ENCODE assay signal across 9 cellular contexts in the genomic region with DNA sequence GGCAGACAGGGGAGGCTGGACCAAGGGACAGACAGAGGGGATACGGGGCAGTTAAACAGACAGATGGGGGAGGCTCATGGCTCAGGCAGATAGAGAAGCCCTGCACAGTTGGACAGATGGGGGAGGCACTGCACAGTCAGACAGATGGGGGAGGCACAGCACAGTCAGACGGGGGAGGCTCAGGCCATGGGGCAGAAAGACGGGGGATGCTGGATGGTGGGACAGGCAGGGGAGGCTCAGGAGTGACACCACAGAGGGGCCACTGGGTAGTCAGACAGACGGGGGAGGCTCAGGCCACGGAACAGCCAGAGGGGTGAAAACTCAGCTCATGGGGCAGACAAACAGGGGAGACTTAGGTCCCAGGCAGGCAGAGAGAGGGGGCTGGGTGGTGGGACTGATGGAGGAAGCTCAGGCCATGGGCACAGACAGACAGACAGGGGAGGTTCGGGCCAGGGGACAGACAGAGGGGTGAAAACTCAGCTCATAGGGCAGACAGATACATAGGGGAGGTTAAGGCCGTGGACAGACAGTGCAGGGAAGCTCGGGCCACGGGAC. TPM values are rescaled to one million over a fixed set of nuclear protein-coding genes. Genes with fewer than 3 reads are reported as not detected.
DNase-seq lines count a peak whose midpoint lies in the region; ATAC-seq and TF ChIP-seq lines count a peak whose summit lies in the region.
"Had no signal": no experiment of that assay in that cellular context is flagged by ENCODE, and none has a peak within 500 bp of the region (broad histone marks: within the 10 kb centered on the region; RNA-seq: fewer than 3 reads in every experiment).

No MANE protein-coding gene starts in this region.

- H3K27me3 Mint-ChIP-seq in natural killer cell (ENCODE audit: low read depth in 2 of 2) = no peaks in the 10 kb centered on the region

- H3K4me3 ChIP-seq in AG10803 (ENCODE audit: low read length) (peak overlapping the region; percentile 79), Loucy (ENCODE audit: low read length, poor library complexity, severe bottlenecking) (peak overlapping the region; percentile 83), dorsolateral prefrontal cortex (peak overlapping the region; percentile 61 to 100 (median 91))

- H3K9me3 Mint-ChIP-seq in natural killer cell = no peaks in the 10 kb centered on the region

- peaks cover 32% of the 10 kb centered on the region; the same call in 1 of the 2 replicates for H3K79me2 ChIP-seq in Loucy (ENCODE audit: insufficient read depth, low read length)

- peak overlapping the region; percentile 80 for H3K4me2 ChIP-seq in Loucy (ENCODE audit: low read depth, low read length, poor library complexity, severe bottlenecking)

- no peaks in the 10 kb centered on the region for H3K9me3 ChIP-seq in Loucy (ENCODE audit: insufficient read depth, low read depth, low read length)

- peaks cover 10% of the 10 kb centered on the region for H4K20me1 ChIP-seq in Loucy (ENCODE audit: insufficient read depth, low read length, poor library complexity, severe bottlenecking)

- ATAC-seq in natural killer cell = no peak

- peak overlapping the region in 36 of 59 donors; percentile 2 to 89 (median 70) for H3K27ac ChIP-seq in dorsolateral prefrontal cortex

- TF ChIP-seq CTCF in AG10803 (conservative IDR thresholded peaks at IDR 0.05; ENCODE audit: low read length) (no peak), Loucy (conservative IDR thresholded peaks at IDR 0.05; ENCODE audit: low read length) (no peak), dorsolateral prefrontal cortex (IDR thresholded peaks at IDR 0.05 in 54 of 56, conservative IDR thresholded peaks at IDR 0.05 in 2 of 56; ENCODE audit: low read depth in 1 of 56, partially characterized antibody in 56 of 56) (no peak), natural killer cell (IDR thresholded peaks at IDR 0.05) (no peak)

- H2AFZ ChIP-seq in Loucy (ENCODE audit: low read length) = no peak overlapping the region

- H3K36me3 ChIP-seq in Loucy (ENCODE audit: insufficient read depth, low read length) = no peaks in the 10 kb centered on the region

- H3K36me3 Mint-ChIP-seq in natural killer cell = no peaks in the 10 kb centered on the region

- peaks cover 21 to 42% of the 10 kb centered on the region in 2 donors for H3K4me1 Mint-ChIP-seq in natural killer cell

- intact Hi-C loops in dorsolateral prefrontal cortex (cut with DNase I) = no loop called here
- intact Hi-C loops in natural killer cell (cut with micrococcal nuclease) = no loop called here

- no peaks in the 10 kb centered on the region for H3F3A ChIP-seq in Loucy (ENCODE audit: low read depth)

- H3K9ac ChIP-seq in Loucy (ENCODE audit: low read depth, low read length, poor library complexity, severe bottlenecking) = peak overlapping the region; percentile 67

- H3K9me2 ChIP-seq in Loucy (replicated peaks; ENCODE audit: low read depth, low read length) = no peaks in the 10 kb centered on the region

- H3K4me3 Mint-ChIP-seq in natural killer cell = peak overlapping the region; percentile 96

- H3K4me1 ChIP-seq in Loucy (ENCODE audit: insufficient read depth, low read length, poor library complexity, severe bottlenecking) = peaks cover 29% of the 10 kb centered on the region

- peak overlapping the region; percentile 82 to 98 for H3K27ac Mint-ChIP-seq in natural killer cell

- H3K27me3 ChIP-seq in Loucy (ENCODE audit: insufficient read depth, low read length, poor library complexity, severe bottlenecking) (no peaks in the 10 kb centered on the region), dorsolateral prefrontal cortex (no peaks in the 10 kb centered on the region)

- DNase-seq in AG10803 (ENCODE audit: low read depth) = no peak
- no peak for DNase-seq in dorsolateral prefrontal cortex
- no peak for DNase-seq in natural killer cell
- no peak for DNase-seq in activated CD4-positive, CD25-positive, alpha-beta regulatory T cell (lab: John Stamatoyannopoulos, UW)
- no peak for DNase-seq in COLO668 (lab: John Stamatoyannopoulos, UW; ENCODE audit: unreplicated experiment)
- DNase-seq in NCI-H2227 (lab: John Stamatoyannopoulos, UW; ENCODE audit: unreplicated experiment) = no peak
- DNase-seq in stimulated activated CD4-positive, alpha-beta T cell treated with anti-CD3 and anti-CD28 coated beads, Interleukin-4, amount 100 ng/mL, for 4 hours = no peak

RNA-seq across cellular contexts. Expression of a gene that starts 0.9 kb away (rescaled TPM):
- total RNA-seq in dorsolateral prefrontal cortex (100 to 1,000 TPM in 14 of 120 experiments, 10 to 100 TPM in 106; 54.9 to 119 (median 77.6) TPM), natural killer cell (10 to 100 TPM; 29.8 to 34.5 (median 33.6) TPM)

RNA-seq across cellular contexts. Expression of a gene that starts 16.2 kb away (rescaled TPM):
- total RNA-seq in dorsolateral prefrontal cortex (10 to 100 TPM; 10.1 to 58.3 (median 26.2) TPM), natural killer cell (10 to 100 TPM; 45.8 to 57.5 (median 52.1) TPM)

RNA-seq across cellular contexts. Expression of a gene that starts 17.5 kb away (rescaled TPM):
- total RNA-seq in dorsolateral prefrontal cortex = 10 to 100 TPM in 3 of 120 experiments, 1 to 10 TPM in 117; 1.0 to 11.2 (median 4.6) TPM
- total RNA-seq in natural killer cell = 10 to 100 TPM in 1 of 3 donors, 1 to 10 TPM in 2; 5.9 to 11.6 (median 6.4) TPM
- total RNA-seq: pulmonary artery endothelial cell had no signal

RNA-seq across cellular contexts. Expression of a gene that starts 28.8 kb away (rescaled TPM):
- total RNA-seq in dorsolateral prefrontal cortex (1 to 10 TPM in 27 of 120 experiments, under 1 TPM in 93; 0.13 to 1.7 (median 0.63) TPM), natural killer cell (under 1 TPM; 0.28 to 0.66 (median 0.56) TPM)

RNA-seq across cellular contexts. Expression of a gene that starts 50.2 kb away (rescaled TPM):
- total RNA-seq in dorsolateral prefrontal cortex (1 to 10 TPM in 80 of 120 experiments, under 1 TPM in 40; 0.36 to 2.7 (median 1.4) TPM), natural killer cell (1 to 10 TPM; 1.4 to 2.1 (median 2.1) TPM)
